In the genomic region with DNA sequence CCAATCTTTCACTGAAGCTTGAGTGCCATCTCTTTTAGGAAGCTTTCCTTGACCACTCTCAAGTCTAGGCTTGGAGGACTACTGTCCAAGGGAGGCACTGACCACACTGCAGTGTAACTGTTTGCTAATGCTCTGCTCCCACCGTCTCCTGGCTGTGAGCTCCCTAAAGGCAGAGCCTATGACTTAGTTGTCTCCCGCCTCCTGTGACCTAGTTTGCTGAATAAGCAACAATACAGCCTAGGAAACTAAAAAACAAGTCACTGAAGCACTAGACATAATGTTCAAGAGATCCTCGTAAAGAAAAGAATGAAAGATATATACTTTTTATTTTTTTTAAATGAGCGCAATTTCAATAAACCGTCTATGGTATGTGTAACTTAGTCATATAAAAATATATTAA, we compare ENCODE assay signal across 1 cellular context.
A peak's percentile ranks its signal among the peaks of the same experiment; 100 is the strongest.
TF ChIP-seq lines count a peak whose summit lies in the region.

No MANE protein-coding gene starts in this region.

TF ChIP-seq in H1, 55 proteins besides CTCF, POLR2A, EP300 and RAD21:
- TF ChIP-seq MAFK (IDR thresholded peaks at IDR 0.05; ENCODE audit: low read depth, low read length): peak; percentile 24; the same call in 1 of the 2 replicates
- TF ChIP-seq ZNF274 (IDR thresholded peaks at IDR 0.05; ENCODE audit: borderline replicate concordance, extremely low read depth, low read length): no peak
